6 cellular contexts compared by ENCODE assay signal in genomic region chr1:206064501-206064900, GRCh38. TPM values are rescaled to one million over a fixed set of nuclear protein-coding genes. Genes with fewer than 3 reads are reported as not detected.
"Had no signal": no experiment of that assay in that cellular context is flagged by ENCODE, and none has a peak within 500 bp of the region (broad histone marks: within the 10 kb centered on the region; RNA-seq: fewer than 3 reads in every experiment).

No MANE protein-coding gene starts in this region.

RNA-seq across cellular contexts. Expression of gene RHEX, which starts 11.5 kb away (rescaled TPM):
- total RNA-seq: HT-29, HT1080, IMR-90, K562 had no signal
- polyA plus RNA-seq: IMR-90, K562 had no signal

RNA-seq across cellular contexts. Expression of gene CTSE, which starts 40.8 kb away (rescaled TPM):
- total RNA-seq: IMR-90 had no signal
- polyA plus RNA-seq: IgD-negative memory B cell, IMR-90 had no signal

RNA-seq across cellular contexts. Expression of gene AVPR1B, which starts 52.7 kb away (rescaled TPM):
- total RNA-seq: HepG2, HT-29, HT1080, IMR-90, K562 had no signal
- polyA plus RNA-seq: IgD-negative memory B cell, IMR-90, K562 had no signal
